In the genomic region with DNA sequence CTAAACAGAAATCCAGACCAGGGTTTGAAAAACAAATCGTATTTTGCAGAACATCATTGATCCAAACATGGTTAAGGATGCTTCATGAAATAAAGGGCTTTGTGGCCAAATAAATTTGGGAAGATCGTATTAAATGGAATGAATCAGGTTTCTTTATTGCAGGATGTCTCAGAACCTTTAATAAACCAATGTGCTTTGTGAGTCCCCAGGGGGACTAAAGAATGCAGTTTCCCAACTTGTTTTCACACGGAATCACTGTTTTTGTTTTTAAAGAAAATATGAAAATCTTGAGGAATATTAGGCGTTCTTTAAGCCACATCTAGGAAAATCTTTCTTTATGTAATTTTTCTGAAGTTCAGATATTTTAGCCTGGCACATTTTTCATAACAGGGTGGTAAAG, we compare ENCODE assay signal across 15 cellular contexts. TPM values are rescaled to one million over a fixed set of nuclear protein-coding genes. Genes with fewer than 3 reads are reported as not detected.
DNase-seq lines count a peak whose midpoint lies in the region; ATAC-seq and TF ChIP-seq lines count a peak whose summit lies in the region.
"Had no signal": no experiment of that assay in that cellular context is flagged by ENCODE, and none has a peak within 500 bp of the region (broad histone marks: within the 10 kb centered on the region; RNA-seq: fewer than 3 reads in every experiment).

No MANE protein-coding gene starts in this region.

- H3K9ac ChIP-seq in adipocyte (ENCODE audit: low read length): peak overlapping the region; percentile 18
- H3K9ac ChIP-seq: BLaER1 treated with 17β-estradiol and CSF1 and Interleukin-3, amounts not matched to agents 10 nM and 100 nM; GM23248 had no signal

- H3K27me3 ChIP-seq in adipocyte (replicated peaks; ENCODE audit: control insufficient read depth, insufficient read depth, low read length): no peaks in the 10 kb centered on the region
- no peaks in the 10 kb centered on the region for H3K27me3 ChIP-seq in BE2C
- H3K27me3 ChIP-seq: BLaER1 treated with 17β-estradiol and CSF1 and Interleukin-3, amounts not matched to agents 10 nM and 100 nM had no signal

- no peak for TF ChIP-seq CTCF in osteocyte (IDR thresholded peaks at IDR 0.05)
- TF ChIP-seq CTCF in BE2C (IDR thresholded peaks at IDR 0.05; ENCODE audit: low read depth, low read length): no peak

- peak overlapping the region; percentile 41 for H3K4me3 ChIP-seq in adipocyte (ENCODE audit: low read length)
- no peak overlapping the region for H3K4me3 ChIP-seq in BE2C (ENCODE audit: low read depth, low read length)
- H3K4me3 ChIP-seq: BLaER1 treated with 17β-estradiol and CSF1 and Interleukin-3, amounts not matched to agents 10 nM and 100 nM; GM23248 had no signal

- peaks cover 54% of the 10 kb centered on the region for H3K4me1 Mint-ChIP-seq in osteocyte (ENCODE audit: unreplicated experiment)
- H3K4me1 Mint-ChIP-seq: CD4-positive, CD25-positive, alpha-beta regulatory T cell had no signal

- H3K9me3 ChIP-seq in adipocyte (ENCODE audit: control insufficient read depth, low read length): no peaks in the 10 kb centered on the region
- no peaks in the 10 kb centered on the region for H3K9me3 ChIP-seq in BE2C
- H3K9me3 ChIP-seq: BLaER1 treated with 17β-estradiol and CSF1 and Interleukin-3, amounts not matched to agents 10 nM and 100 nM had no signal

- ATAC-seq in HG03025 (IDR thresholded peaks at IDR 0.05; ENCODE audit: low FRiP score, unreplicated experiment): no peak

- DNase-seq in adipocyte (ENCODE audit: low read depth) (no peak), osteocyte (ENCODE audit: extremely low spot score, unreplicated experiment) (no peak), stromal cell of bone marrow (ENCODE audit: low read depth) (peak; percentile 56), BE2C (no peak), NCI-H1417 (lab: John Stamatoyannopoulos, UW) (no peak)
- DNase-seq: AML-193; CD4-positive, CD25-positive, alpha-beta regulatory T cell; DMS53; GM23248; H7; IMR-90 had no signal

- no peaks in the 10 kb centered on the region for H3K27me3 Mint-ChIP-seq in osteocyte (ENCODE audit: unreplicated experiment)
- H3K27me3 Mint-ChIP-seq: CD4-positive, CD25-positive, alpha-beta regulatory T cell had no signal

- no peaks in the 10 kb centered on the region for H3K36me3 ChIP-seq in adipocyte (ENCODE audit: control insufficient read depth, insufficient read depth, low read length, severe bottlenecking)
- no peaks in the 10 kb centered on the region for H3K36me3 ChIP-seq in BE2C
- H3K36me3 ChIP-seq: BLaER1 treated with 17β-estradiol and CSF1 and Interleukin-3, amounts not matched to agents 10 nM and 100 nM had no signal

- H3K4me1 ChIP-seq in adipocyte (ENCODE audit: control insufficient read depth, insufficient read depth, low read length) (peaks cover 39% of the 10 kb centered on the region), BE2C (no peaks in the 10 kb centered on the region)
- H3K4me1 ChIP-seq: BLaER1 treated with 17β-estradiol and CSF1 and Interleukin-3, amounts not matched to agents 10 nM and 100 nM had no signal

- H3K4me3 Mint-ChIP-seq in osteocyte (ENCODE audit: unreplicated experiment): no peak overlapping the region
- H3K4me3 Mint-ChIP-seq: CD4-positive, CD25-positive, alpha-beta regulatory T cell had no signal

- H3K36me3 Mint-ChIP-seq in osteocyte (ENCODE audit: unreplicated experiment): peaks cover 2% of the 10 kb centered on the region
- H3K36me3 Mint-ChIP-seq: CD4-positive, CD25-positive, alpha-beta regulatory T cell had no signal

- H3K9me3 Mint-ChIP-seq in osteocyte (ENCODE audit: unreplicated experiment): peaks cover 6% of the 10 kb centered on the region

- peak overlapping the region; percentile 63 for H3K27ac Mint-ChIP-seq in osteocyte (ENCODE audit: unreplicated experiment)
- H3K27ac Mint-ChIP-seq: CD4-positive, CD25-positive, alpha-beta regulatory T cell had no signal

RNA-seq across cellular contexts. Expression of a gene that starts 16.8 kb away (rescaled TPM):
- not detected in 2 replicates for total RNA-seq in osteocyte
- 0.59 TPM for polyA plus RNA-seq in BE2C (2012; ENCODE audit: insufficient read depth, insufficient read length, low read depth)
- total RNA-seq: A673; CD4-positive, CD25-positive, alpha-beta regulatory T cell; GM23248; HT-29; IMR-90 had no signal
- polyA plus RNA-seq: CD4-positive, CD25-positive, alpha-beta regulatory T cell; GM23248; IMR-90 had no signal

RNA-seq across cellular contexts. Expression of a gene that starts 34.4 kb away (rescaled TPM):
- 41.8 and 44.1 TPM in 2 replicates for total RNA-seq in osteocyte
- not detected for polyA plus RNA-seq in BE2C (2012; ENCODE audit: insufficient read depth, insufficient read length, low read depth)
- total RNA-seq: A673; CD4-positive, CD25-positive, alpha-beta regulatory T cell; HT-29 had no signal
- polyA plus RNA-seq: CD4-positive, CD25-positive, alpha-beta regulatory T cell had no signal
